16 cellular contexts compared by ENCODE assay signal in the genomic region with DNA sequence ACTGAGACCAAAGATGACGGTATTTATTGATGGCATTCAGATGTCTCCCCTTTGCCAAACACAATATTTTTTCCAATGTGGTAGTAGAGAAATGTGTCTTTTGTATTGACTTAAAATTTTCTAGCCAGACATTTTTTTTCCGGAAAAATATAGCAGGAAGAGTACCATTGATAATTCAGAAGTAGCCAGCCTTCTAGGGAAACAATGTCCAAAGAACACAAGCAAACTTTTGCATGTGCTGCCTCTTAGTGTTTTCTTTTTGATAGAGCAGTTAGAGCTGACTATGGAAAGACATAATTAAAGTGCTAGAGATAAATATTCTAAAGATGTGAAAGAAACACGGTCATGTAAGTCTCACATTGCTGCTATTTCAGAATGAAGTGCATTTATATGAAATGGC.
"Had no signal": no experiment of that assay in that cellular context is flagged by ENCODE, and none has a peak within 500 bp of the region (broad histone marks: within the 10 kb centered on the region; RNA-seq: fewer than 3 reads in every experiment).

No MANE protein-coding gene starts in this region.

- DNase-seq: activated CD4-positive, alpha-beta memory T cell treated with anti-CD3 and anti-CD28 coated beads for 36 hours; activated gamma-delta T cell; activated naive CD8-positive, alpha-beta T cell treated with anti-CD3 and anti-CD28 coated beads for 36 hours; activated T-cell treated with anti-CD3 and anti-CD28 coated beads, Interleukin-2, amount 50 U/mL, for 48 hours; colonic mucosa; effector CD4-positive, alpha-beta T cell; immature natural killer cell; occipital lobe; sigmoid colon; stimulated activated CD4-positive, alpha-beta T cell treated with anti-CD3 and anti-CD28 coated beads, Interleukin-12 subunit alpha, Interleukin-12 subunit beta, amount 100 ng/mL, for 4 hours; stimulated activated CD4-positive, alpha-beta T cell treated with anti-CD3 and anti-CD28 coated beads, Interleukin-4, amount 100 ng/mL, for 4 hours; T-helper 9 cell; tibial artery had no signal

- H3K27me3 Mint-ChIP-seq: activated CD4-positive, alpha-beta memory T cell treated with anti-CD3 and anti-CD28 coated beads for 36 hours; activated naive CD8-positive, alpha-beta T cell treated with anti-CD3 and anti-CD28 coated beads for 36 hours; natural killer cell treated with Interleukin-12 subunit alpha and Interleukin-12 subunit beta and Interleukin-15 and Interleukin-18, amount 100 ng/mL, for 72 hours had no signal

- H3K4me3 Mint-ChIP-seq: activated CD4-positive, alpha-beta memory T cell treated with anti-CD3 and anti-CD28 coated beads for 36 hours; activated naive CD8-positive, alpha-beta T cell treated with anti-CD3 and anti-CD28 coated beads for 36 hours; immature natural killer cell; natural killer cell treated with Interleukin-12 subunit alpha and Interleukin-12 subunit beta and Interleukin-15 and Interleukin-18, amount 100 ng/mL, for 72 hours had no signal

- H3K4me1 ChIP-seq: colonic mucosa, sigmoid colon, tibial artery had no signal

- H3K27ac ChIP-seq: colonic mucosa, epithelial cell of prostate, sigmoid colon, tibial artery had no signal

- FAIRE-seq: bronchial epithelial cell had no signal

- ATAC-seq: natural killer cell treated with Interleukin-12 subunit alpha and Interleukin-12 subunit beta and Interleukin-15 and Interleukin-18, amount 100 ng/mL, for 72 hours had no signal

- H3K27ac Mint-ChIP-seq: activated CD4-positive, alpha-beta memory T cell treated with anti-CD3 and anti-CD28 coated beads for 36 hours; activated naive CD8-positive, alpha-beta T cell treated with anti-CD3 and anti-CD28 coated beads for 36 hours; immature natural killer cell; natural killer cell treated with Interleukin-12 subunit alpha and Interleukin-12 subunit beta and Interleukin-15 and Interleukin-18, amount 100 ng/mL, for 72 hours had no signal

- H3K36me3 ChIP-seq: colonic mucosa had no signal

- H3K4me3 ChIP-seq: colonic mucosa, sigmoid colon, tibial artery had no signal

- H3K36me3 Mint-ChIP-seq: activated CD4-positive, alpha-beta memory T cell treated with anti-CD3 and anti-CD28 coated beads for 36 hours; activated naive CD8-positive, alpha-beta T cell treated with anti-CD3 and anti-CD28 coated beads for 36 hours; immature natural killer cell; natural killer cell treated with Interleukin-12 subunit alpha and Interleukin-12 subunit beta and Interleukin-15 and Interleukin-18, amount 100 ng/mL, for 72 hours had no signal

- H3K27me3 ChIP-seq: colonic mucosa, sigmoid colon, tibial artery had no signal

- H3K9me3 ChIP-seq: colonic mucosa, sigmoid colon, tibial artery had no signal

- H3K4me1 Mint-ChIP-seq: activated naive CD8-positive, alpha-beta T cell treated with anti-CD3 and anti-CD28 coated beads for 36 hours; immature natural killer cell had no signal
